Comparison of ENCODE assay signal across 8 cellular contexts in the genomic region with DNA sequence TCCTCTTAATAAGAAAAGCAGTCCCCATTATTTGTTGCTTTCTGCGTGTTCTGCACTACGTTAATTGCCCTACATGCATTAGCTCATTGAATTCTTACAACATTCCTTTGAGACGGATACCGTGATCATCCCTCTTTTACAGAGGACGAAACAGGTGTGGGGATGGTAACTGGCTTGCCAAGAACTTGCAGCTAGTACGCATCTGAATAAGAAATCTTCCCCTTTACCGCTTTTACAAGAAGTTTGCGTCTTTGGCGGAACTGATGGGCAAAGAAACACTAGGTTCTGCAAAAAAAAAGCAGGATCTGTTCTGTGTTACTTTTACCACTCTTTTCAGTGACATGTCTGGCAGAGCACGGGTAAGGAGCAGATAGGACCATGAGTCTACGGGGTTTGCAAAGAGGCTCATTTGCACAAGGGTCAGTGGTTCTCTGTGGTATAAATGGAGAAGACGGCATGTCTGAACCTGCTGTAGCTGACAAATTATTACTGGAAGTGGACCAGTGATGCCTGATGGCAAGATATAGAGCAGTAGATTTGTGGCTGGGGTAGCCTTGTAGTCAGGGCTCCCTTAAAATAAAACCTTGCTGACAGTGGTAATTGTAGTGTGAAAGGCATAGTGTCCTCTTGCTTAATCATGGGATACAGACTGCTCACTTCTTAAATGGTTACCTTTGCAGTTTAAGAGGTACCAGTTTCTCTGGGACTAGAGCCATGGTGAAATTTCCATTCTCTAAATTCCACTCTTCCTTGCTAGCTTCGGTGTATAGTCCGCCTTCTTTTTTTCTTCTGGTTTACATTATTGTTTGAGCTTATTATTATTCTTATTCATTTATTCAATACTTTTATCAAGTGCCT. TPM values are rescaled to one million over a fixed set of nuclear protein-coding genes. Genes with fewer than 3 reads are reported as not detected.
DNase-seq lines count a peak whose midpoint lies in the region; ATAC-seq and TF ChIP-seq lines count a peak whose summit lies in the region.

No MANE protein-coding gene starts in this region.

- peaks cover 39% of the 10 kb centered on the region for H3K36me3 Mint-ChIP-seq in activated CD4-positive, alpha-beta memory T cell treated with anti-CD3 and anti-CD28 coated beads, Interleukin-2, amount 10 ng/mL, durations not matched to agents 7 days and 5 days (ENCODE audit: low read depth)

- peak overlapping the region; percentile 99 for H3K4me3 ChIP-seq in BLaER1
- peak overlapping the region; percentile 86 for H3K4me3 ChIP-seq in IMR-90 (ENCODE audit: insufficient read depth, low read depth, low read length)
- peak overlapping the region; percentile 85 to 99 (median 97) for H3K4me3 ChIP-seq in spleen

- peak overlapping the region; percentile 57; the same call in 1 of the 2 replicates for H3K14ac ChIP-seq in IMR-90 (replicated peaks; ENCODE audit: low read depth, low read length)

- H3K27ac Mint-ChIP-seq in activated CD4-positive, alpha-beta memory T cell treated with anti-CD3 and anti-CD28 coated beads, Interleukin-2, amount 10 ng/mL, durations not matched to agents 7 days and 5 days: peak overlapping the region; percentile 83

- no peak overlapping the region for H2BK5ac ChIP-seq in IMR-90 (ENCODE audit: low read depth, low read length, poor library complexity, severe bottlenecking)

- H2BK120ac ChIP-seq in IMR-90 (ENCODE audit: low read depth, low read length): no peak overlapping the region

- dilution Hi-C loops in IMR-90 (cut with HindIII; ENCODE audit: low sequenced_read_pairs, unreplicated experiment): no loop called here

- intact Hi-C loops in IMR-90 (cut with micrococcal nuclease) (loop anchor here (5.0 kb wide), 2 partner anchors 413 to 438 kb away; partner anchors contain the start of gene ITPRIPL2), spleen (cut with DNase I; ENCODE audit: low total_unique reads) (no loop called here)

- H4K20me1 ChIP-seq in BLaER1 (peaks cover 8% of the 10 kb centered on the region; the same call in 1 of the 2 replicates), IMR-90 (ENCODE audit: insufficient read depth, low read length) (no peaks in the 10 kb centered on the region)

- H3K27me3 Mint-ChIP-seq in activated CD4-positive, alpha-beta memory T cell treated with anti-CD3 and anti-CD28 coated beads, Interleukin-2, amount 10 ng/mL, durations not matched to agents 7 days and 5 days: no peaks in the 10 kb centered on the region

- H3K9me3 Mint-ChIP-seq in activated CD4-positive, alpha-beta memory T cell treated with anti-CD3 and anti-CD28 coated beads, Interleukin-2, amount 10 ng/mL, durations not matched to agents 7 days and 5 days: no peaks in the 10 kb centered on the region

- POLR2A ChIA-PET in IMR-90 (lab: Charles Lee; ENCODE audit: unreplicated experiment): no interaction called here
- POLR2A ChIA-PET in activated CD4-positive, alpha-beta memory T cell treated with anti-CD3 and anti-CD28 coated beads, Interleukin-2, amount 10 ng/mL, durations not matched to agents 7 days and 5 days (lab: Charles Lee): interaction anchor here (0.6 to 3.4 kb wide), 11 partner anchors 8 to 411 kb away, joined by 3 to 103 read pairs (median 6); partner anchors contain the start of genes ITPRIPL2 and VPS35L

- H3K27me3 ChIP-seq in BLaER1 (no peaks in the 10 kb centered on the region), IMR-90 (ENCODE audit: control insufficient read depth, insufficient read depth, low read length) (no peaks in the 10 kb centered on the region), spleen (replicated peaks in 1 of 7) (no peaks in the 10 kb centered on the region)

- no peak overlapping the region for H3K4ac ChIP-seq in IMR-90 (ENCODE audit: low read depth, low read length)

- TF ChIP-seq CTCF in IMR-90 (conservative IDR thresholded peaks at IDR 0.05; ENCODE audit: low read depth, low read length) (no peak), spleen (IDR thresholded peaks at IDR 0.05 in 8 of 11, conservative IDR thresholded peaks at IDR 0.05 in 3 of 11) (no peak)

- peak overlapping the region; percentile 23; the same call in 1 of the 2 replicates for H4K5ac ChIP-seq in IMR-90 (ENCODE audit: low read depth, low read length)

- no peak overlapping the region for H2BK15ac ChIP-seq in IMR-90 (ENCODE audit: low read depth, low read length)

- H4K91ac ChIP-seq in IMR-90 (ENCODE audit: insufficient read depth, low read depth, low read length): no peak overlapping the region; the same call in 1 of the 2 replicates

- DNase-seq in IMR-90 (peak; percentile 2), hippocampal formation (lab: John Stamatoyannopoulos, UW) (peak; percentile 25 to 65), spleen (no peak), NK-92 (lab: John Stamatoyannopoulos, UW; ENCODE audit: unreplicated experiment) (no peak)
- DNase-seq in activated CD4-positive, alpha-beta memory T cell treated with anti-CD3 and anti-CD28 coated beads, Interleukin-2, amount 10 ng/mL, durations not matched to agents 7 days and 5 days: no peak

- H3K27ac ChIP-seq in BLaER1: no peak overlapping the region
- no peak overlapping the region for H3K27ac ChIP-seq in IMR-90 (ENCODE audit: insufficient read depth, low read length)
- H3K27ac ChIP-seq in spleen: peak overlapping the region in 7 of 8 donors; percentile 6 to 86 (median 76)

- 0 out of 2 replicates have a peak overlapping the region, but pooled peaks have one; percentile 39 for H3K56ac ChIP-seq in IMR-90 (ENCODE audit: extremely low read depth, insufficient read depth, low read length)

- H3K4me1 Mint-ChIP-seq in activated CD4-positive, alpha-beta memory T cell treated with anti-CD3 and anti-CD28 coated beads, Interleukin-2, amount 10 ng/mL, durations not matched to agents 7 days and 5 days: peaks cover 44% of the 10 kb centered on the region

- H3K4me2 ChIP-seq in BLaER1 (peak overlapping the region; percentile 90), IMR-90 (ENCODE audit: low read depth, low read length) (peak overlapping the region; percentile 78)

- 31% methylated on average over 3 of the region's 14 CpGs; no CpG with 5 or more reads in 1 of the 2 experiments for WGBS in IMR-90 (ENCODE audit: extremely low coverage in 2 of 2, insufficient read length in 1 of 2), 2 experiments
- WGBS in spleen, 5 donors: 23 to 30% (median 25%) methylated on average over 14 of the region's 14 CpGs

- no peak for TF ChIP-seq RAD21 in IMR-90 (IDR thresholded peaks at IDR 0.05; ENCODE audit: low read length)

- no peak overlapping the region for H2AK5ac ChIP-seq in IMR-90 (ENCODE audit: low read depth, low read length)

- peaks cover 3% of the 10 kb centered on the region for H3K9me1 ChIP-seq in IMR-90 (ENCODE audit: insufficient read depth, low read length)

- peaks cover 23 to 48% of the 10 kb centered on the region in 2 experiments for H3K79me1 ChIP-seq in IMR-90 (ENCODE audit: low read depth in 1 of 2, low read length in 2 of 2)

- no TSS peak for BruUV-seq in IMR-90 (replicated peaks; lab: Mats Ljungman, UMichigan)

- in situ Hi-C loops in IMR-90 (cut with MboI; ENCODE audit: low sequenced_read_pairs): no loop called here

- peak overlapping the region; percentile 27 to 55; a peak in 2 of 4 replicates for H4K8ac ChIP-seq in IMR-90 (ENCODE audit: low read depth in 2 of 2, low read length in 2 of 2)

- H3K4me1 ChIP-seq in BLaER1 (peaks cover 44% of the 10 kb centered on the region), IMR-90 (ENCODE audit: control insufficient read depth, insufficient read depth, low read length) (peaks cover 2% of the 10 kb centered on the region; the same call in 1 of the 2 replicates), spleen (peaks cover 7 to 60% (median 45%) of the 10 kb centered on the region in 6 donors)

- no peaks in the 10 kb centered on the region for H3K9me3 ChIP-seq in BLaER1
- no peaks in the 10 kb centered on the region for H3K9me3 ChIP-seq in IMR-90 (ENCODE audit: control insufficient read depth, insufficient read depth, low read length)
- H3K9me3 ChIP-seq in spleen: no peaks in the 10 kb centered on the region

- H3K23ac ChIP-seq in IMR-90 (ENCODE audit: low read depth, low read length): peak overlapping the region; percentile 80

- H2AFZ ChIP-seq in IMR-90 (replicated peaks; ENCODE audit: low read length, poor library complexity): peak overlapping the region; percentile 99

- peak overlapping the region; percentile 96 for H3K4me3 Mint-ChIP-seq in activated CD4-positive, alpha-beta memory T cell treated with anti-CD3 and anti-CD28 coated beads, Interleukin-2, amount 10 ng/mL, durations not matched to agents 7 days and 5 days

- H2AK9ac ChIP-seq in IMR-90 (replicated peaks; ENCODE audit: low read depth, low read length, poor library complexity): peak overlapping the region; percentile 13

- CTCF ChIA-PET in IMR-90 (lab: Yijun Ruan, JAX): no interaction called here
- CTCF ChIA-PET in activated CD4-positive, alpha-beta memory T cell treated with anti-CD3 and anti-CD28 coated beads, Interleukin-2, amount 10 ng/mL, durations not matched to agents 7 days and 5 days (lab: Charles Lee): interaction anchor here (0.7 to 2.2 kb wide), 5 partner anchors 9 to 33 kb away, joined by 3 to 30 read pairs (median 3); partner anchors contain the start of gene VPS35L

- TF ChIP-seq POLR2A in IMR-90 (IDR thresholded peaks at IDR 0.05; ENCODE audit: low read depth, low read length): no peak
- TF ChIP-seq POLR2A in spleen (IDR thresholded peaks at IDR 0.05): no peak

- H3K36me3 ChIP-seq in BLaER1: peaks cover 20% of the 10 kb centered on the region
- peaks cover 3% of the 10 kb centered on the region; the same call in 1 of the 2 replicates for H3K36me3 ChIP-seq in IMR-90 (ENCODE audit: control insufficient read depth, insufficient read depth, low read length)
- H3K36me3 ChIP-seq in spleen: peaks cover 0 to 27% (median 11%) of the 10 kb centered on the region in 6 donors

- H3K18ac ChIP-seq in IMR-90 (ENCODE audit: low read depth, low read length): no peak overlapping the region

- H2BK20ac ChIP-seq in IMR-90 (ENCODE audit: low read depth, low read length): no peak overlapping the region

- H3K9ac ChIP-seq in BLaER1 (peak overlapping the region; percentile 91), IMR-90 (ENCODE audit: low read depth, low read length) (peak overlapping the region; percentile 76; the same call in 1 of the 2 replicates)

- no peak for ATAC-seq in IMR-90 (ENCODE audit: low read depth)
- ATAC-seq in HG03045 (IDR thresholded peaks at IDR 0.05; ENCODE audit: unreplicated experiment): no peak
- no peak for ATAC-seq in GM18517 (IDR thresholded peaks at IDR 0.05; ENCODE audit: unreplicated experiment)

RNA-seq across cellular contexts. Expression of gene CCP110, which starts 1.4 kb away (rescaled TPM):
- 7.7 and 11.9 TPM in 2 replicates for total RNA-seq in IMR-90 (2012; rRNA removed)
- polyA plus RNA-seq in IMR-90 (2012; rRNA removed): 3.7 and 4.7 TPM in 2 replicates
- polyA plus RNA-seq in IMR-90 (2012; cell fraction: cytosol; rRNA removed): 0.62 and 0.67 TPM in 2 replicates
- 0.50 and 3.1 TPM in 2 replicates for polyA plus RNA-seq in IMR-90 (2012; cell fraction: nucleus; rRNA removed; ENCODE audit: low replicate concordance)
- total RNA-seq in activated CD4-positive, alpha-beta memory T cell treated with anti-CD3 and anti-CD28 coated beads, Interleukin-2, amount 10 ng/mL, durations not matched to agents 7 days and 5 days: 10 to 100 TPM; 44.7 to 50.9 TPM
- 10 to 100 TPM; 13.3 to 24.9 (median 15.9) TPM for total RNA-seq in spleen
- polyA plus RNA-seq in spleen: 1 to 10 TPM; 2.8 to 5.3 (median 4.1) TPM

RNA-seq across cellular contexts. Expression of gene GDE1, which starts 3.2 kb away (rescaled TPM):
- 62.4 and 64.2 TPM in 2 replicates for total RNA-seq in IMR-90 (2012; rRNA removed)
- 36.7 and 50.1 TPM in 2 replicates for polyA plus RNA-seq in IMR-90 (2012; rRNA removed)
- 20.2 and 23.2 TPM in 2 replicates for polyA plus RNA-seq in IMR-90 (2012; cell fraction: cytosol; rRNA removed)
- 4.5 and 12.3 TPM in 2 replicates for polyA plus RNA-seq in IMR-90 (2012; cell fraction: nucleus; rRNA removed; ENCODE audit: low replicate concordance)
- total RNA-seq in activated CD4-positive, alpha-beta memory T cell treated with anti-CD3 and anti-CD28 coated beads, Interleukin-2, amount 10 ng/mL, durations not matched to agents 7 days and 5 days: 10 to 100 TPM; 54.6 to 55.4 TPM
- 10 to 100 TPM; 26.4 to 40.5 (median 31.3) TPM for total RNA-seq in spleen
- polyA plus RNA-seq in spleen: 10 to 100 TPM; 13.5 to 18.1 (median 14.8) TPM

RNA-seq across cellular contexts. Expression of gene VPS35L, which starts 30.4 kb away (rescaled TPM):
- total RNA-seq in IMR-90 (2012; rRNA removed) (20.3 and 28.0 TPM in 2 replicates), spleen (10 to 100 TPM; 45.9 to 76.1 (median 67.2) TPM)
- polyA plus RNA-seq in IMR-90 (2012; rRNA removed) (37.1 and 40.1 TPM in 2 replicates), spleen (10 to 100 TPM; 22.9 to 42.9 (median 24.7) TPM)
- 18.9 and 20.9 TPM in 2 replicates for polyA plus RNA-seq in IMR-90 (2012; cell fraction: cytosol; rRNA removed)
- polyA plus RNA-seq in IMR-90 (2012; cell fraction: nucleus; rRNA removed; ENCODE audit: low replicate concordance): 22.9 and 42.0 TPM in 2 replicates
- total RNA-seq in activated CD4-positive, alpha-beta memory T cell treated with anti-CD3 and anti-CD28 coated beads, Interleukin-2, amount 10 ng/mL, durations not matched to agents 7 days and 5 days: 10 to 100 TPM; 48.7 to 55.4 TPM

Comparison
In these comparisons a context has a peak if more than half of its experiments do, and no peak if none do; other contexts are left out.
1. H3K27ac ChIP-seq: peak in spleen (7 of 8); none in BLaER1 (single experiment) and IMR-90 (single experiment).
2. DNase-seq: peak in IMR-90 (single experiment) and hippocampal formation (2 of 2); none in activated CD4-positive, alpha-beta memory T cell treated with anti-CD3 and anti-CD28 coated beads, Interleukin-2, amount 10 ng/mL, durations not matched to agents 7 days and 5 days (single experiment), spleen (single experiment) and NK-92 (single experiment).
3. Peak in every context shown above with its lines, with median percentiles within 50 percentile points of each other: H3K4me3 ChIP-seq.